Comparison of ENCODE assay signal across 11 cellular contexts in the genomic region with DNA sequence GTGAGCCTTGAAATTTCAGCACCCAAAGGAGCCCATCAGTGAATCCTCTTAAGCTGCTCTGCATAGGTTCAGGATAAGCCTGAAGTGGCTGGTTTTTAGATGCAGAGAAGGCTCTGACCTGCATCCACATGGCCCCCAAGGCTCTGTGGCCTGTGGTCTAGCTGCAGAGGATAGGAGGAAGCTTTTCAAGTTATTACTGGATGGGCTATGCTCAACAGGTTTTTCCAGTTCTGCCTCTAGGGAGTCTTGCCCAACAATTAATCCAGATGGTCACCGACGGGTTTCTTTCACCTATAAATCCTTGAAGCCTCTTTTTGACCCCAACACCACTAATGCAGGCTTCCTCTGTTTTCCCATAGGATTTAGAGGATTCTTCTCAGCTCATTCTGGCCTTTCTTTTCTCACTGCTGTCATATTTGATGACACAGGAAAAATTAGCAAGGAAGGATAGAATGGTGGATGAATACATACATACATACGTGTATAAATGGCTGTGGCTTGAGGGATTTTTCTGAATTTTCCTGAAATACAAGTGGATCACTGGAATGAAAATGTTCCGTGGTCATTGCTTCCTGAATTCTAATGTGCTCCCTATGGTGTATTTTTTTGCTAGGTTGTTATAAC. TPM values are rescaled to one million over a fixed set of nuclear protein-coding genes. Genes with fewer than 3 reads are reported as not detected.
DNase-seq lines count a peak whose midpoint lies in the region; ATAC-seq and TF ChIP-seq lines count a peak whose summit lies in the region.
"Had no signal": no experiment of that assay in that cellular context is flagged by ENCODE, and none has a peak within 500 bp of the region (broad histone marks: within the 10 kb centered on the region; RNA-seq: fewer than 3 reads in every experiment).

No MANE protein-coding gene starts in this region.

- no TSS peak for BruUV-seq in A673 (replicated peaks; lab: Mats Ljungman, UMichigan)

- H3K9me3 ChIP-seq in NT2/D1 (ENCODE audit: insufficient read depth, low read length) (no peaks in the 10 kb centered on the region), A673 (ENCODE audit: low read depth, low read length, poor library complexity, severe bottlenecking) (no peaks in the 10 kb centered on the region)

- intact Hi-C loops in A673 (cut with micrococcal nuclease; ENCODE audit: unreplicated experiment) = no loop called here

- TF ChIP-seq CTCF in GM13976 (IDR thresholded peaks at IDR 0.05; ENCODE audit: borderline replicate concordance, control extremely low read depth, extremely low read depth, insufficient read depth, missing control alignments) = no peak
- TF ChIP-seq CTCF in A673 (conservative IDR thresholded peaks at IDR 0.05; ENCODE audit: low read depth, low read length) = no peak

- CTCF ChIA-PET in A673 (lab: Charles Lee) = no interaction called here

- ATAC-seq in left lobe of liver (no peak), HG03045 (IDR thresholded peaks at IDR 0.05; ENCODE audit: unreplicated experiment) (no peak)

- H3K4me1 ChIP-seq in NT2/D1 (ENCODE audit: insufficient read depth, insufficient read length) (no peaks in the 10 kb centered on the region), A673 (ENCODE audit: insufficient read depth, low read length, poor library complexity, severe bottlenecking) (no peaks in the 10 kb centered on the region)
- H3K4me1 ChIP-seq: parathyroid adenoma had no signal

- peak overlapping the region; percentile 6 for H3K9ac ChIP-seq in NT2/D1 (ENCODE audit: insufficient read length, low read depth)
- H3K9ac ChIP-seq: parathyroid adenoma had no signal

- H3K27ac ChIP-seq in A673 (ENCODE audit: low read depth, low read length, poor library complexity, severe bottlenecking) = no peak overlapping the region
- H3K27ac ChIP-seq: parathyroid adenoma had no signal

- H3K27me3 ChIP-seq in NT2/D1 (ENCODE audit: insufficient read depth, insufficient read length) (no peaks in the 10 kb centered on the region), A673 (replicated peaks; ENCODE audit: insufficient read depth, low read depth, low read length, poor library complexity) (no peaks in the 10 kb centered on the region)

- H3K4me3 ChIP-seq in NT2/D1 (ENCODE audit: insufficient read length, low read depth) (no peak overlapping the region), A673 (ENCODE audit: low read depth, low read length, poor library complexity, severe bottlenecking) (no peak overlapping the region)

- POLR2A ChIA-PET in A673 (lab: Charles Lee; ENCODE audit: low non-redundant PET) = no interaction called here

- DNase-seq in COR-L47 (lab: John Stamatoyannopoulos, UW) (peak; percentile 22), Kasumi-1 (lab: John Stamatoyannopoulos, UW) (peak; percentile 11 to 13), NT2/D1 (ENCODE audit: low read depth, low spot score) (no peak), islet precursor cell (peak; percentile 87), left lobe of liver (ENCODE audit: low spot score) (no peak), GM13976 (ENCODE audit: low spot score) (no peak), A673 (ENCODE audit: low spot score) (no peak)
- DNase-seq: activated effector memory CD4-positive, alpha-beta T cell treated with anti-CD3 and anti-CD28 coated beads, Interleukin-2, amount 50 U/mL, for 16 hours; SW 1271 had no signal

- in situ Hi-C loops in GM13976 (cut with MboI; ENCODE audit: low sequenced_read_pairs, unreplicated experiment) = no loop called here

- no peaks in the 10 kb centered on the region for H3K36me3 ChIP-seq in NT2/D1 (ENCODE audit: insufficient read depth, insufficient read length, low read length)
- H3K36me3 ChIP-seq in A673 (ENCODE audit: insufficient read depth, low read length, poor library complexity, severe bottlenecking) = no peaks in the 10 kb centered on the region

RNA-seq across cellular contexts. Expression of a gene that starts 52.2 kb away (rescaled TPM):
- total RNA-seq in left lobe of liver = 9.1 TPM
- 12.0 and 12.6 TPM in 2 replicates for total RNA-seq in A673 (2021)

Comparison
In these comparisons a context has a peak if more than half of its experiments do, and no peak if none do; other contexts are left out.
1. DNase-seq: peak in COR-L47 (single experiment), Kasumi-1 (2 of 2) and islet precursor cell (single experiment); none in NT2/D1 (single experiment), left lobe of liver (single experiment), GM13976 (single experiment) and A673 (single experiment).